ENCODE assay signal across 25 cellular contexts in genomic region chr22:23097412-23098229, GRCh38. TPM values are rescaled to one million over a fixed set of nuclear protein-coding genes. Genes with fewer than 3 reads are reported as not detected.
DNase-seq lines count a peak whose midpoint lies in the region; ATAC-seq, FAIRE-seq and TF ChIP-seq lines count a peak whose summit lies in the region.
"Had no signal": no experiment of that assay in that cellular context is flagged by ENCODE, and none has a peak within 500 bp of the region (broad histone marks: within the 10 kb centered on the region; RNA-seq: fewer than 3 reads in every experiment).

No MANE protein-coding gene starts in this region.

- TF ChIP-seq CTCF in VCaP (conservative IDR thresholded peaks at IDR 0.05) (no peak), pancreas (IDR thresholded peaks at IDR 0.05) (no peak), tibial artery (IDR thresholded peaks at IDR 0.05) (no peak), CD14-positive monocyte (IDR thresholded peaks at IDR 0.05) (no peak)

- H3K4me3 Mint-ChIP-seq in CD8-positive, alpha-beta memory T cell, result no peak overlapping the region
- no peak overlapping the region for H3K4me3 Mint-ChIP-seq in CD14-positive monocyte
- H3K4me3 Mint-ChIP-seq: activated naive CD8-positive, alpha-beta T cell treated with anti-CD3 and anti-CD28 coated beads, Interleukin-2, amount 50 U/mL, for 24 hours; nephron; stimulated activated naive CD8-positive, alpha-beta T cell treated with anti-CD3 and anti-CD28 coated beads, Interleukin-15, amount 100 ng/mL, for 72 hours had no signal

- POLR2A ChIA-PET in CD8-positive, alpha-beta memory T cell (lab: Charles Lee), result no interaction called here

- no peaks in the 10 kb centered on the region for H3K27me3 ChIP-seq in pancreas
- H3K27me3 ChIP-seq in tibial artery, result no peaks in the 10 kb centered on the region
- peaks cover 12% of the 10 kb centered on the region for H3K27me3 ChIP-seq in CD8-positive, alpha-beta memory T cell (ENCODE audit: insufficient read depth, low read length, poor library complexity, severe bottlenecking)
- H3K27me3 ChIP-seq: cardiac muscle cell, heart right ventricle had no signal

- no peak for ATAC-seq in pancreas
- ATAC-seq: activated naive CD8-positive, alpha-beta T cell treated with anti-CD3 and anti-CD28 coated beads, Interleukin-2, amount 50 U/mL, for 24 hours; GM12878; HCT116; left lobe of liver; stimulated activated naive CD8-positive, alpha-beta T cell treated with anti-CD3 and anti-CD28 coated beads, Interleukin-15, amount 100 ng/mL, for 72 hours had no signal

- H3K9me3 Mint-ChIP-seq in CD8-positive, alpha-beta memory T cell, result no peaks in the 10 kb centered on the region
- peaks cover 0 to 1% (median 0%) of the 10 kb centered on the region in 7 donors for H3K9me3 Mint-ChIP-seq in CD14-positive monocyte
- H3K9me3 Mint-ChIP-seq: activated naive CD8-positive, alpha-beta T cell treated with anti-CD3 and anti-CD28 coated beads, Interleukin-2, amount 50 U/mL, for 24 hours; activated T-helper 2 cell treated with anti-CD3 and anti-CD28 coated beads, Interferon-gamma antibody, Interleukin-2, Interleukin-4, amounts not matched to agents 10 μg/mL and 5 μg/mL and 100 μg/mL, durations not matched to agents 14 hours and 24 hours and 36 hours; nephron; stimulated activated naive CD8-positive, alpha-beta T cell treated with anti-CD3 and anti-CD28 coated beads, Interleukin-15, amount 100 ng/mL, for 72 hours had no signal

- H3K9me3 ChIP-seq in pancreas (no peaks in the 10 kb centered on the region), tibial artery (no peaks in the 10 kb centered on the region)
- H3K9me3 ChIP-seq in CD8-positive, alpha-beta memory T cell (ENCODE audit: low read length), result no peaks in the 10 kb centered on the region
- H3K9me3 ChIP-seq: heart right ventricle had no signal

- H3K36me3 ChIP-seq in pancreas, result no peaks in the 10 kb centered on the region
- H3K36me3 ChIP-seq in tibial artery, result no peaks in the 10 kb centered on the region
- H3K36me3 ChIP-seq in CD8-positive, alpha-beta memory T cell (ENCODE audit: insufficient read depth, low read length), result no peaks in the 10 kb centered on the region
- H3K36me3 ChIP-seq: cardiac muscle cell, heart right ventricle had no signal

- no peaks in the 10 kb centered on the region for H3K4me1 Mint-ChIP-seq in CD8-positive, alpha-beta memory T cell
- no peaks in the 10 kb centered on the region for H3K4me1 Mint-ChIP-seq in CD14-positive monocyte
- H3K4me1 Mint-ChIP-seq: activated naive CD8-positive, alpha-beta T cell treated with anti-CD3 and anti-CD28 coated beads, Interleukin-2, amount 50 U/mL, for 24 hours; stimulated activated naive CD8-positive, alpha-beta T cell treated with anti-CD3 and anti-CD28 coated beads, Interleukin-15, amount 100 ng/mL, for 72 hours had no signal

- intact Hi-C loops in pancreas (cut with DNase I), result no loop called here
- intact Hi-C loops in tibial artery (cut with DNase I; ENCODE audit: low total_unique reads), result no loop called here
- intact Hi-C loops in CD14-positive monocyte (cut with micrococcal nuclease), result no loop called here

- H3K27ac ChIP-seq in VCaP (peak overlapping the region; percentile 53; the same call in 1 of the 2 replicates), caudate nucleus (ENCODE audit: low read depth, low read length) (peak overlapping the region; percentile 84), pancreas (peak overlapping the region in 3 of 4 donors; percentile 54 to 73 (median 55)), tibial artery (peak overlapping the region; percentile 64 to 71)
- no peak overlapping the region for H3K27ac ChIP-seq in CD8-positive, alpha-beta memory T cell (ENCODE audit: low read depth, low read length)
- H3K27ac ChIP-seq: cardiac muscle cell had no signal

- CTCF ChIA-PET in CD8-positive, alpha-beta memory T cell (lab: Charles Lee), result no interaction called here

- H3K4me3 ChIP-seq in pancreas, result no peak overlapping the region
- H3K4me3 ChIP-seq in tibial artery, result no peak overlapping the region
- no peak overlapping the region for H3K4me3 ChIP-seq in CD8-positive, alpha-beta memory T cell (ENCODE audit: low read length)
- H3K4me3 ChIP-seq: cardiac muscle cell, GM12878, heart right ventricle had no signal

- WGBS in pancreas, 2 donors, result 86 to 93% methylated on average over 16 of the region's 16 CpGs

- no peak for FAIRE-seq in pancreas (lab: Jason Lieb, UNC)
- FAIRE-seq: GM12878 had no signal

- no peaks in the 10 kb centered on the region for H3K36me3 Mint-ChIP-seq in CD8-positive, alpha-beta memory T cell
- no peaks in the 10 kb centered on the region for H3K36me3 Mint-ChIP-seq in CD14-positive monocyte

- DNase-seq in caudate nucleus (lab: John Stamatoyannopoulos, UW), result peak in 1 of 61 donors; percentile 40
- DNase-seq in pancreas, result no peak
- no peak for DNase-seq in tibial artery
- DNase-seq in CD8-positive, alpha-beta memory T cell, result no peak
- no peak for DNase-seq in CD14-positive monocyte (ENCODE audit: low spot score)
- no peak for DNase-seq in DMS153 (lab: John Stamatoyannopoulos, UW)
- DNase-seq: activated CD4-positive, alpha-beta T cell treated with anti-CD3 and anti-CD28 coated beads, Interleukin-2, amount 50 U/mL, for 1 hour; activated CD8-positive, alpha-beta memory T cell treated with anti-CD3 and anti-CD28 coated beads, Interleukin-2, amount 50 U/mL, for 48 hours; activated naive CD8-positive, alpha-beta T cell treated with anti-CD3 and anti-CD28 coated beads, Interleukin-2, amount 50 U/mL, for 24 hours; DMS79; heart right ventricle; NCI-H2171; NCI-H526; stimulated activated CD4-positive, alpha-beta T cell treated with anti-CD3 and anti-CD28 coated beads, Interleukin-4, amount 100 ng/mL, for 4 hours; stimulated activated naive CD8-positive, alpha-beta T cell treated with anti-CD3 and anti-CD28 coated beads, Interleukin-15, amount 100 ng/mL, for 72 hours; T-helper 2 cell had no signal

- H3K27ac Mint-ChIP-seq in CD8-positive, alpha-beta memory T cell, result peak overlapping the region in 1 of 8 donors; percentile 17
- no peak overlapping the region for H3K27ac Mint-ChIP-seq in CD14-positive monocyte
- H3K27ac Mint-ChIP-seq: activated naive CD8-positive, alpha-beta T cell treated with anti-CD3 and anti-CD28 coated beads, Interleukin-2, amount 50 U/mL, for 24 hours; activated T-helper 2 cell treated with anti-CD3 and anti-CD28 coated beads, Interferon-gamma antibody, Interleukin-2, Interleukin-4, amounts not matched to agents 10 μg/mL and 5 μg/mL and 100 μg/mL, durations not matched to agents 14 hours and 24 hours and 36 hours; progenitor cell of endocrine pancreas; stimulated activated naive CD8-positive, alpha-beta T cell treated with anti-CD3 and anti-CD28 coated beads, Interleukin-15, amount 100 ng/mL, for 72 hours had no signal

- H3K4me1 ChIP-seq in pancreas (no peaks in the 10 kb centered on the region), tibial artery (peaks cover 0 to 20% (median 18%) of the 10 kb centered on the region in 4 donors)
- H3K4me1 ChIP-seq in CD8-positive, alpha-beta memory T cell (ENCODE audit: insufficient read depth, low read length), result no peaks in the 10 kb centered on the region

- H3K27me3 Mint-ChIP-seq in CD8-positive, alpha-beta memory T cell, result no peaks in the 10 kb centered on the region
- peaks cover 1 to 6% (median 2%) of the 10 kb centered on the region in 3 donors for H3K27me3 Mint-ChIP-seq in CD14-positive monocyte (ENCODE audit: low read depth in 3 of 3)
- H3K27me3 Mint-ChIP-seq: activated naive CD8-positive, alpha-beta T cell treated with anti-CD3 and anti-CD28 coated beads, Interleukin-2, amount 50 U/mL, for 24 hours; progenitor cell of endocrine pancreas; stimulated activated naive CD8-positive, alpha-beta T cell treated with anti-CD3 and anti-CD28 coated beads, Interleukin-15, amount 100 ng/mL, for 72 hours had no signal

RNA-seq across cellular contexts. Expression of gene GNAZ, which starts 27.3 kb away (rescaled TPM):
- 1 to 10 TPM in 4 of 6 donors, under 1 TPM in 2; 0.88 to 2.3 (median 1.6) TPM for total RNA-seq in pancreas
- polyA plus RNA-seq in pancreas (1 to 10 TPM; 2.8 to 9.7 TPM), CD14-positive monocyte (under 1 TPM in 1 of 2 donors, not detected in 1; 0.04 TPM)
- total RNA-seq in CD8-positive, alpha-beta memory T cell, result 1 to 10 TPM; 2.0 to 2.6 TPM
- polyA plus RNA-seq in CD8-positive, alpha-beta memory T cell, result 0.53 TPM

RNA-seq across cellular contexts. Expression of gene RSPH14, which starts 44.2 kb away (rescaled TPM):
- under 1 TPM; 0.51 to 0.97 (median 0.73) TPM for total RNA-seq in pancreas
- 1 to 10 TPM in 1 of 2 donors, under 1 TPM in 1; 0.91 to 2.1 TPM for polyA plus RNA-seq in pancreas
- not detected for total RNA-seq in CD8-positive, alpha-beta memory T cell
- 0.94 TPM for polyA plus RNA-seq in CD8-positive, alpha-beta memory T cell
- polyA plus RNA-seq in CD14-positive monocyte, result not detected
- total RNA-seq: activated T-helper 2 cell treated with anti-CD3 and anti-CD28 coated beads, Interferon-gamma antibody, Interleukin-2, Interleukin-4, amounts not matched to agents 10 μg/mL and 5 μg/mL and 100 μg/mL, durations not matched to agents 14 hours and 24 hours and 36 hours; RPMI7951 had no signal

RNA-seq across cellular contexts. Expression of gene RAB36, which starts 47.7 kb away (rescaled TPM):
- 1 to 10 TPM; 1.2 to 4.4 (median 2.3) TPM for total RNA-seq in pancreas
- polyA plus RNA-seq in pancreas, result 1 to 10 TPM; 3.5 to 7.3 TPM
- 1 to 10 TPM in 1 of 2 experiments, under 1 TPM in 1; 0.93 to 1.5 TPM for total RNA-seq in CD8-positive, alpha-beta memory T cell
- 1.5 TPM for polyA plus RNA-seq in CD8-positive, alpha-beta memory T cell
- under 1 TPM; 0.37 to 0.78 TPM for polyA plus RNA-seq in CD14-positive monocyte
- total RNA-seq: activated T-helper 2 cell treated with anti-CD3 and anti-CD28 coated beads, Interferon-gamma antibody, Interleukin-2, Interleukin-4, amounts not matched to agents 10 μg/mL and 5 μg/mL and 100 μg/mL, durations not matched to agents 14 hours and 24 hours and 36 hours had no signal
